Comparison of ENCODE assay signal across 8 cellular contexts in genomic region chr11:3165152-3165705, GRCh38. TPM values are rescaled to one million over a fixed set of nuclear protein-coding genes. Genes with fewer than 3 reads are reported as not detected.
DNase-seq lines count a peak whose midpoint lies in the region; ATAC-seq, FAIRE-seq and TF ChIP-seq lines count a peak whose summit lies in the region.

Gene OSBPL5 (minus strand): TSS chr11:3165310. CDS start chr11:3129148, 36,162 bp downstream.

- H3K4me1 ChIP-seq in Panc1 (ENCODE audit: control insufficient read depth, insufficient read depth, low read length) (peaks cover 39% of the 10 kb centered on the region), subcutaneous abdominal adipose tissue (ENCODE audit: control insufficient read depth in 5 of 5, insufficient read depth in 5 of 5, low read length in 5 of 5) (peaks cover 11 to 66% (median 64%) of the 10 kb centered on the region in 5 donors)

- H3K4me3 ChIP-seq in Panc1 (ENCODE audit: low read depth in 2 of 2, low read length in 2 of 2) (peak within 1 kb of the TSS; percentile 50 to 70), subcutaneous abdominal adipose tissue (ENCODE audit: low read depth in 1 of 5, low read length in 5 of 5) (peak within 1 kb of the TSS; percentile 72 to 90 (median 83))

- H3K9me3 ChIP-seq in Panc1 (ENCODE audit: control insufficient read depth, insufficient read depth, low read depth, low read length) (no peaks in the 10 kb centered on the region), subcutaneous abdominal adipose tissue (ENCODE audit: control insufficient read depth in 5 of 5, low read length in 5 of 5) (no peaks in the 10 kb centered on the region)

- no peaks in the 10 kb centered on the region for H3K27me3 ChIP-seq in Panc1 (ENCODE audit: control insufficient read depth, insufficient read depth, low read length)
- H3K27me3 ChIP-seq in subcutaneous abdominal adipose tissue (ENCODE audit: control insufficient read depth in 5 of 5, insufficient read depth in 4 of 5, low read length in 5 of 5) = peaks cover 0 to 4% (median 3%) of the 10 kb centered on the region in 5 donors

- BruUV-seq in Panc1 (replicated peaks; lab: Mats Ljungman, UMichigan) = no TSS peak

- FAIRE-seq in frontal cortex (lab: Jason Lieb, UNC) = no peak

- POLR2A ChIA-PET in Panc1 (lab: Charles Lee) = no interaction called here

- H3K27ac ChIP-seq in Panc1 (ENCODE audit: low read length) = peak within 1 kb of the TSS; percentile 55; the same call in 1 of the 2 replicates
- peak within 1 kb of the TSS; percentile 46 for H3K27ac ChIP-seq in subcutaneous abdominal adipose tissue (ENCODE audit: low read depth, low read length)

- H3K9ac ChIP-seq in subcutaneous abdominal adipose tissue (ENCODE audit: low read length in 5 of 5) = peak within 1 kb of the TSS; percentile 65 to 87 (median 77)

- H3K27me3 Mint-ChIP-seq in activated naive CD4-positive, alpha-beta T cell treated with anti-CD3 and anti-CD28 coated beads, Interleukin-2, amount 50 U/mL, for 24 hours = peaks cover 16% of the 10 kb centered on the region
- peaks cover 0 to 3% of the 10 kb centered on the region in 2 donors for H3K27me3 Mint-ChIP-seq in natural killer cell treated with Interleukin-12 subunit alpha and Interleukin-12 subunit beta and Interleukin-15 and Interleukin-18, amount 100 ng/mL, for 72 hours

- no peaks in the 10 kb centered on the region for H3K9me3 Mint-ChIP-seq in activated naive CD4-positive, alpha-beta T cell treated with anti-CD3 and anti-CD28 coated beads, Interleukin-2, amount 50 U/mL, for 24 hours
- no peaks in the 10 kb centered on the region for H3K9me3 Mint-ChIP-seq in natural killer cell treated with Interleukin-12 subunit alpha and Interleukin-12 subunit beta and Interleukin-15 and Interleukin-18, amount 100 ng/mL, for 72 hours

- CTCF ChIA-PET in Panc1 (lab: Charles Lee) = interaction anchor here (0.7 kb wide), 1 partner anchor 244 kb away, joined by 5 read pairs; no protein-coding TSS in a partner anchor

- H3K4me3 Mint-ChIP-seq in activated naive CD4-positive, alpha-beta T cell treated with anti-CD3 and anti-CD28 coated beads, Interleukin-2, amount 50 U/mL, for 24 hours = peak within 1 kb of the TSS; percentile 83
- peak within 1 kb of the TSS; percentile 87 for H3K4me3 Mint-ChIP-seq in natural killer cell treated with Interleukin-12 subunit alpha and Interleukin-12 subunit beta and Interleukin-15 and Interleukin-18, amount 100 ng/mL, for 72 hours

- in situ Hi-C loops in Panc1 (cut with HindIII; ENCODE audit: low pct_unique_long_range_greater_than_20kb, low sequenced_read_pairs) = no loop called here

- no peak within 1 kb of the TSS for H3K27ac Mint-ChIP-seq in activated naive CD4-positive, alpha-beta T cell treated with anti-CD3 and anti-CD28 coated beads, Interleukin-2, amount 50 U/mL, for 24 hours
- H3K27ac Mint-ChIP-seq in natural killer cell treated with Interleukin-12 subunit alpha and Interleukin-12 subunit beta and Interleukin-15 and Interleukin-18, amount 100 ng/mL, for 72 hours = peak within 1 kb of the TSS; percentile 75 to 86

- H3K36me3 ChIP-seq in Panc1 (ENCODE audit: control insufficient read depth, insufficient read depth, low read length) (no peaks in the 10 kb centered on the region), subcutaneous abdominal adipose tissue (ENCODE audit: control insufficient read depth in 5 of 5, insufficient read depth in 5 of 5, low read length in 5 of 5) (no peaks in the 10 kb centered on the region)

- peaks cover 30% of the 10 kb centered on the region for H3K4me1 Mint-ChIP-seq in activated naive CD4-positive, alpha-beta T cell treated with anti-CD3 and anti-CD28 coated beads, Interleukin-2, amount 50 U/mL, for 24 hours
- peaks cover 30 to 45% of the 10 kb centered on the region in 2 donors for H3K4me1 Mint-ChIP-seq in natural killer cell treated with Interleukin-12 subunit alpha and Interleukin-12 subunit beta and Interleukin-15 and Interleukin-18, amount 100 ng/mL, for 72 hours (ENCODE audit: low read depth in 2 of 2)

- no peak for TF ChIP-seq CTCF in Panc1 (IDR thresholded peaks at IDR 0.05)

- intact Hi-C loops in Panc1 (cut with micrococcal nuclease; ENCODE audit: unreplicated experiment) = no loop called here

- H3K36me3 Mint-ChIP-seq in activated naive CD4-positive, alpha-beta T cell treated with anti-CD3 and anti-CD28 coated beads, Interleukin-2, amount 50 U/mL, for 24 hours = peaks cover 2% of the 10 kb centered on the region
- H3K36me3 Mint-ChIP-seq in natural killer cell treated with Interleukin-12 subunit alpha and Interleukin-12 subunit beta and Interleukin-15 and Interleukin-18, amount 100 ng/mL, for 72 hours = no peaks in the 10 kb centered on the region

- peak; percentile 63 for ATAC-seq in Panc1
- ATAC-seq in natural killer cell treated with Interleukin-12 subunit alpha and Interleukin-12 subunit beta and Interleukin-15 and Interleukin-18, amount 100 ng/mL, for 72 hours = peak; percentile 82 to 84
- ATAC-seq in GM21423 (IDR thresholded peaks at IDR 0.05; ENCODE audit: unreplicated experiment) = no peak
- no peak for ATAC-seq in GM21528 (IDR thresholded peaks at IDR 0.05; ENCODE audit: low FRiP score, unreplicated experiment)

- peak; percentile 59 for DNase-seq in HCEC 1CT
- no peak for DNase-seq in Panc1 (ENCODE audit: low read depth, low spot score)
- peak; percentile 84 to 88 for DNase-seq in frontal cortex (ENCODE audit: low spot score in 2 of 2)
- DNase-seq in natural killer cell treated with Interleukin-12 subunit alpha and Interleukin-12 subunit beta and Interleukin-15 and Interleukin-18, amount 100 ng/mL, for 72 hours (ENCODE audit: low spot score) = peak; percentile 84

RNA-seq across cellular contexts. Expression of gene OSBPL5, which starts in this region (rescaled TPM):
- 20.2 TPM for total RNA-seq in Panc1 (2021; ENCODE audit: unreplicated experiment)
- 25.3 TPM for polyA plus RNA-seq in Panc1 (2012; ENCODE audit: insufficient read length)
- total RNA-seq in frontal cortex = 28.9 TPM
- total RNA-seq in natural killer cell treated with Interleukin-12 subunit alpha and Interleukin-12 subunit beta and Interleukin-15 and Interleukin-18, amount 100 ng/mL, for 72 hours = 10 to 100 TPM; 58.3 to 74.6 TPM

Comparison
In these comparisons a context has a peak if more than half of its experiments do, and no peak if none do; other contexts are left out.
1. ATAC-seq: peak in Panc1 (single experiment) and natural killer cell treated with Interleukin-12 subunit alpha and Interleukin-12 subunit beta and Interleukin-15 and Interleukin-18, amount 100 ng/mL, for 72 hours (2 of 2); none in GM21423 (single experiment) and GM21528 (single experiment).